In genomic region chr15:96327155-96327741, GRCh38 we compare ENCODE assay signal across 8 cellular contexts. TPM values are rescaled to one million over a fixed set of nuclear protein-coding genes. Genes with fewer than 3 reads are reported as not detected.
DNase-seq lines count a peak whose midpoint lies in the region; ATAC-seq, FAIRE-seq and TF ChIP-seq lines count a peak whose summit lies in the region.

No MANE protein-coding gene starts in this region.

- H3K9me3 ChIP-seq in MG63, result no peaks in the 10 kb centered on the region
- no peaks in the 10 kb centered on the region for H3K9me3 ChIP-seq in pancreas

- H3K4me1 Mint-ChIP-seq in activated naive CD4-positive, alpha-beta T cell treated with anti-CD3 and anti-CD28 coated beads, Interleukin-2, amount 10 ng/mL, durations not matched to agents 7 days and 5 days, result peaks cover 14% of the 10 kb centered on the region
- H3K4me1 Mint-ChIP-seq in effector memory CD8-positive, alpha-beta T cell (ENCODE audit: low read depth in 2 of 2), result peaks cover 9 to 12% of the 10 kb centered on the region in 2 donors

- H3K27me3 Mint-ChIP-seq in activated naive CD4-positive, alpha-beta T cell treated with anti-CD3 and anti-CD28 coated beads, Interleukin-2, amount 10 ng/mL, durations not matched to agents 7 days and 5 days, result peaks cover 96% of the 10 kb centered on the region
- peaks cover 88 to 97% of the 10 kb centered on the region in 2 donors for H3K27me3 Mint-ChIP-seq in effector memory CD8-positive, alpha-beta T cell

- WGBS in pancreas, 2 donors, result 4 to 5% methylated on average over 14 of the region's 14 CpGs

- peak overlapping the region in 3 of 4 donors; percentile 7 to 77 (median 55) for H3K27ac ChIP-seq in pancreas

- H3K27me3 ChIP-seq in MG63 (no peaks in the 10 kb centered on the region), pancreas (no peaks in the 10 kb centered on the region)

- DNase-seq in activated naive CD4-positive, alpha-beta T cell treated with anti-CD3 and anti-CD28 coated beads, Interleukin-2, amount 10 ng/mL, durations not matched to agents 7 days and 5 days, result no peak
- no peak for DNase-seq in activated naive CD4-positive, alpha-beta T cell (lab: John Stamatoyannopoulos, UW)
- DNase-seq in MG63 (no peak), SKM-1 (lab: John Stamatoyannopoulos, UW; ENCODE audit: unreplicated experiment) (peak; percentile 79), fibroblast of villous mesenchyme (ENCODE audit: low read depth) (peak; percentile 96), pancreas (peak in 1 of 6 donors; percentile 51)
- no peak for DNase-seq in effector memory CD8-positive, alpha-beta T cell

- H3K27ac Mint-ChIP-seq in activated naive CD4-positive, alpha-beta T cell treated with anti-CD3 and anti-CD28 coated beads, Interleukin-2, amount 10 ng/mL, durations not matched to agents 7 days and 5 days, result no peak overlapping the region
- no peak overlapping the region for H3K27ac Mint-ChIP-seq in effector memory CD8-positive, alpha-beta T cell

- no peaks in the 10 kb centered on the region for H3K36me3 ChIP-seq in MG63
- H3K36me3 ChIP-seq in pancreas, result no peaks in the 10 kb centered on the region

- ATAC-seq in pancreas, result peak; percentile 45 to 75 (median 70)
- no peak for ATAC-seq in effector memory CD8-positive, alpha-beta T cell (replicated peaks)
- ATAC-seq in GM21381 (IDR thresholded peaks at IDR 0.05; ENCODE audit: unreplicated experiment), result no peak

- intact Hi-C loops in pancreas (cut with DNase I), result no loop called here

- FAIRE-seq in pancreas (lab: Jason Lieb, UNC), result peak; percentile 75

- peaks cover 9% of the 10 kb centered on the region for H3K36me3 Mint-ChIP-seq in activated naive CD4-positive, alpha-beta T cell treated with anti-CD3 and anti-CD28 coated beads, Interleukin-2, amount 10 ng/mL, durations not matched to agents 7 days and 5 days
- H3K36me3 Mint-ChIP-seq in effector memory CD8-positive, alpha-beta T cell (ENCODE audit: insufficient read depth), result peaks cover 3% of the 10 kb centered on the region

- H3K4me3 ChIP-seq in MG63, result peak overlapping the region; percentile 71
- H3K4me3 ChIP-seq in fibroblast of villous mesenchyme (ENCODE audit: low read depth, low read length), result peak overlapping the region; percentile 94
- peak overlapping the region; percentile 19 to 47 (median 34) for H3K4me3 ChIP-seq in pancreas

- TF ChIP-seq CTCF in fibroblast of villous mesenchyme (IDR thresholded peaks at IDR 0.05; ENCODE audit: insufficient read depth, low read depth, low read length) (peak; percentile 69), pancreas (IDR thresholded peaks at IDR 0.05) (peak; percentile 34 to 65 (median 50))

- peak overlapping the region; percentile 5 for H3K4me3 Mint-ChIP-seq in activated naive CD4-positive, alpha-beta T cell treated with anti-CD3 and anti-CD28 coated beads, Interleukin-2, amount 10 ng/mL, durations not matched to agents 7 days and 5 days
- no peak overlapping the region for H3K4me3 Mint-ChIP-seq in effector memory CD8-positive, alpha-beta T cell

- H3K9me3 Mint-ChIP-seq in activated naive CD4-positive, alpha-beta T cell treated with anti-CD3 and anti-CD28 coated beads, Interleukin-2, amount 10 ng/mL, durations not matched to agents 7 days and 5 days, result peaks cover 5% of the 10 kb centered on the region
- H3K9me3 Mint-ChIP-seq in effector memory CD8-positive, alpha-beta T cell, result no peaks in the 10 kb centered on the region

- CTCF ChIA-PET in activated naive CD4-positive, alpha-beta T cell treated with anti-CD3 and anti-CD28 coated beads, Interleukin-2, amount 10 ng/mL, durations not matched to agents 7 days and 5 days (lab: Charles Lee), result interaction anchor here (0.7 to 2.0 kb wide), 10 partner anchors 8 to 1068 kb away, joined by 3 to 8 read pairs (median 4); no protein-coding TSS in a partner anchor

- no peaks in the 10 kb centered on the region for H3K4me1 ChIP-seq in pancreas

RNA-seq across cellular contexts. Expression of gene NR2F2, which starts 3.3 kb away (rescaled TPM):
- total RNA-seq in MG63 (2014; rRNA removed; shearing (Covaris generic); ENCODE audit: low replicate concordance), result 1.3 and 1.9 TPM in 2 replicates
- total RNA-seq in fibroblast of villous mesenchyme, result 73.1 and 96.3 TPM in 2 replicates
- total RNA-seq in pancreas, result 10 to 100 TPM in 4 of 6 donors, 1 to 10 TPM in 2; 8.3 to 25.6 (median 14.0) TPM
- 10 to 100 TPM in 1 of 2 donors, 1 to 10 TPM in 1; 7.0 to 16.2 TPM for polyA plus RNA-seq in pancreas

Comparison
In these comparisons a context has a peak if more than half of its experiments do, and no peak if none do; other contexts are left out.
1. DNase-seq: peak in SKM-1 (single experiment) and fibroblast of villous mesenchyme (single experiment); none in activated naive CD4-positive, alpha-beta T cell treated with anti-CD3 and anti-CD28 coated beads, Interleukin-2, amount 10 ng/mL, durations not matched to agents 7 days and 5 days (single experiment), activated naive CD4-positive, alpha-beta T cell (0 of 4), MG63 (single experiment) and effector memory CD8-positive, alpha-beta T cell (0 of 3).
2. H3K4me3 ChIP-seq: peak in every context shown above with its lines; median percentile 94 in fibroblast of villous mesenchyme; 71 in MG63; 34 in pancreas.
3. ATAC-seq: peak in pancreas (4 of 4); none in effector memory CD8-positive, alpha-beta T cell (single experiment) and GM21381 (single experiment).